10 cellular contexts compared by ENCODE assay signal in the genomic region with DNA sequence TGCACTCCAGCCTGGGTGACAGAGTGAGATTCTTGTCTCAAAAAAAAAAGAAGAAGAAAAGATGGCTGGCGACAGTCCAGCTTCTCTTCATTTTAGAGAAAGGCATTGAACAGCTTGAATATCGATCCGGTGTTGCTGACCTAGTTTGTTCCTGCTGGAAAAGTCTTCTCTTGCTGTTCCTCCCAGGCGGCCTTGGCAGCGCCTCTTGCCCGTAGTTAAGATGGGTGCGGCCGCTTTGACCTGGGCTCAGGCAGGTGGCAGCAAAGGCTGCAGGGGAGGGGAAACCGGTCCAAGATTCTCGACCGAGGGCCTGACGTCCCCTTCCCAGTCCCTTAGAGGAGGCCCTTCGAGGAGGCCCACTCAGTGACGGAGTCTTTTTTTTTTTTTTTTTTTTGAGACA. TPM values are rescaled to one million over a fixed set of nuclear protein-coding genes. Genes with fewer than 3 reads are reported as not detected.
A peak's percentile ranks its signal among the peaks of the same experiment; 100 is the strongest.
DNase-seq lines count a peak whose midpoint lies in the region; ATAC-seq and TF ChIP-seq lines count a peak whose summit lies in the region.
"Had no signal": no experiment of that assay in that cellular context is flagged by ENCODE, and none has a peak within 500 bp of the region (broad histone marks: within the 10 kb centered on the region; RNA-seq: fewer than 3 reads in every experiment).

No MANE protein-coding gene starts in this region.

- TF ChIP-seq CTCF in OCI-LY7 (conservative IDR thresholded peaks at IDR 0.05; ENCODE audit: low read length) (no peak), esophagus muscularis mucosa (IDR thresholded peaks at IDR 0.05) (no peak)

- no peaks in the 10 kb centered on the region for H3K27me3 Mint-ChIP-seq in T-helper 1 cell treated with Interleukin-12 subunit alpha and Interleukin-12 subunit beta and Interleukin-4 antibody, amounts not matched to agents 30 μg/mL and 1 μg/mL, for 36 hours (ENCODE audit: low read depth)

- no peak overlapping the region for H3K4me3 ChIP-seq in OCI-LY7 (ENCODE audit: low read depth, low read length, poor library complexity, severe bottlenecking)
- H3K4me3 ChIP-seq in esophagus muscularis mucosa: peak overlapping the region; percentile 52 to 63 (median 58)
- peak overlapping the region in 6 of 7 experiments; percentile 31 to 46 (median 39) for H3K4me3 ChIP-seq in skin epidermis

- intact Hi-C loops in OCI-LY7 (cut with micrococcal nuclease; ENCODE audit: unreplicated experiment): no loop called here
- intact Hi-C loops in esophagus muscularis mucosa (cut with DNase I): loop anchor here (5.0 kb wide), 1 partner anchor 70 kb away; no protein-coding TSS in a partner anchor

- peaks cover 6% of the 10 kb centered on the region; the same call in 1 of the 2 replicates for H3K79me2 ChIP-seq in OCI-LY7 (ENCODE audit: insufficient read depth, low read depth, low read length)

- no peaks in the 10 kb centered on the region for H4K20me1 ChIP-seq in OCI-LY7 (ENCODE audit: insufficient read depth, low read length)

- no peaks in the 10 kb centered on the region for H3K9me3 ChIP-seq in OCI-LY7 (ENCODE audit: low read length)
- H3K9me3 ChIP-seq in esophagus muscularis mucosa: no peaks in the 10 kb centered on the region

- no peaks in the 10 kb centered on the region for H3K9me2 ChIP-seq in OCI-LY7 (ENCODE audit: insufficient read depth, low read length)

- H3K36me3 Mint-ChIP-seq in T-helper 1 cell treated with Interleukin-12 subunit alpha and Interleukin-12 subunit beta and Interleukin-4 antibody, amounts not matched to agents 30 μg/mL and 1 μg/mL, for 36 hours (ENCODE audit: low read depth): no peaks in the 10 kb centered on the region

- H3K36me3 ChIP-seq in OCI-LY7 (ENCODE audit: insufficient read depth, low read length) (no peaks in the 10 kb centered on the region), esophagus muscularis mucosa (no peaks in the 10 kb centered on the region)

- no peaks in the 10 kb centered on the region for H3K9me3 Mint-ChIP-seq in T-helper 1 cell treated with Interleukin-12 subunit alpha and Interleukin-12 subunit beta and Interleukin-4 antibody, amounts not matched to agents 30 μg/mL and 1 μg/mL, for 36 hours

- H3K27ac Mint-ChIP-seq in T-helper 1 cell treated with Interleukin-12 subunit alpha and Interleukin-12 subunit beta and Interleukin-4 antibody, amounts not matched to agents 30 μg/mL and 1 μg/mL, for 36 hours: peak overlapping the region; percentile 93

- POLR2A ChIA-PET in OCI-LY7 (lab: Charles Lee): interaction anchor here (0.8 kb wide), 1 partner anchor 28 kb away, joined by 3 read pairs; no protein-coding TSS in a partner anchor

- H3K27me3 ChIP-seq in esophagus muscularis mucosa: no peaks in the 10 kb centered on the region

- no peak for TF ChIP-seq EP300 in esophagus muscularis mucosa (IDR thresholded peaks at IDR 0.05)

- no peak for ATAC-seq in HG03039 (IDR thresholded peaks at IDR 0.05; ENCODE audit: unreplicated experiment)

- H3K4me2 ChIP-seq in OCI-LY7 (ENCODE audit: low read length): no peak overlapping the region

- TF ChIP-seq POLR2A in esophagus muscularis mucosa (IDR thresholded peaks at IDR 0.05; ENCODE audit: low read depth): no peak

- peak overlapping the region; percentile 49; the same call in 1 of the 2 replicates for H2AFZ ChIP-seq in OCI-LY7 (ENCODE audit: low read length)

- CTCF ChIA-PET in OCI-LY7 (lab: Charles Lee; ENCODE audit: unreplicated experiment): no interaction called here

- H3K27ac ChIP-seq in OCI-LY7 (ENCODE audit: low read depth, low read length, poor library complexity, severe bottlenecking): no peak overlapping the region
- H3K27ac ChIP-seq in esophagus muscularis mucosa (replicated peaks in 1 of 4): peak overlapping the region; percentile 56 to 72 (median 70)
- H3K27ac ChIP-seq in skin epidermis: peak overlapping the region in 18 of 21 experiments; percentile 10 to 90 (median 80)
- H3K27ac ChIP-seq: GM23248 had no signal

- 94% methylated on average over 14 of the region's 14 CpGs for WGBS in esophagus muscularis mucosa

- DNase-seq in T-helper 1 cell: no peak
- no peak for DNase-seq in OCI-LY7 (ENCODE audit: low spot score)
- DNase-seq in esophagus muscularis mucosa (ENCODE audit: extremely low spot score): no peak
- no peak for DNase-seq in dermis blood vessel endothelial cell
- no peak for DNase-seq in stimulated activated CD8-positive, alpha-beta memory T cell treated with anti-CD3 and anti-CD28 coated beads, Interleukin-4, amount 100 ng/mL, for 48 hours
- DNase-seq: GM23248, T-helper 9 cell had no signal

- peaks cover 28% of the 10 kb centered on the region for H3K4me1 Mint-ChIP-seq in T-helper 1 cell treated with Interleukin-12 subunit alpha and Interleukin-12 subunit beta and Interleukin-4 antibody, amounts not matched to agents 30 μg/mL and 1 μg/mL, for 36 hours (ENCODE audit: low read depth)

- peaks cover 10% of the 10 kb centered on the region for H3K4me1 ChIP-seq in OCI-LY7 (ENCODE audit: insufficient read depth, low read length, poor library complexity, severe bottlenecking)
- peaks cover under 1 to 32% (median 23%) of the 10 kb centered on the region in 4 donors for H3K4me1 ChIP-seq in esophagus muscularis mucosa

- peak overlapping the region; percentile 79 for H3K4me3 Mint-ChIP-seq in T-helper 1 cell treated with Interleukin-12 subunit alpha and Interleukin-12 subunit beta and Interleukin-4 antibody, amounts not matched to agents 30 μg/mL and 1 μg/mL, for 36 hours

- no TSS peak for BruUV-seq in OCI-LY7 (replicated peaks; lab: Mats Ljungman, UMichigan)

RNA-seq across cellular contexts. Expression of gene ZNF764, which starts 3.8 kb away (rescaled TPM):
- total RNA-seq in OCI-LY7 (2014; rRNA removed; shearing (Covaris generic)): 10.5 and 14.6 TPM in 2 replicates
- 12.8 and 13.8 TPM in 2 replicates for total RNA-seq in OCI-LY7 (2022)
- 10 to 100 TPM in 3 of 4 donors, 1 to 10 TPM in 1; 8.7 to 14.0 (median 11.3) TPM for total RNA-seq in esophagus muscularis mucosa
- total RNA-seq in dermis blood vessel endothelial cell: 4.4 and 4.8 TPM in 2 replicates

RNA-seq across cellular contexts. Expression of gene ZNF688, which starts 9.5 kb away (rescaled TPM):
- total RNA-seq in OCI-LY7 (2014; rRNA removed; shearing (Covaris generic)): 17.5 and 19.8 TPM in 2 replicates
- total RNA-seq in OCI-LY7 (2022): 15.0 and 15.3 TPM in 2 replicates
- total RNA-seq in esophagus muscularis mucosa: 10 to 100 TPM; 17.6 to 33.4 (median 23.5) TPM
- 10.6 and 10.9 TPM in 2 replicates for total RNA-seq in dermis blood vessel endothelial cell

RNA-seq across cellular contexts. Expression of gene ZNF785, which starts 23.5 kb away (rescaled TPM):
- total RNA-seq in OCI-LY7 (2014; rRNA removed; shearing (Covaris generic)): 6.8 and 9.3 TPM in 2 replicates
- total RNA-seq in OCI-LY7 (2022): 4.1 and 4.6 TPM in 2 replicates
- 10 to 100 TPM in 1 of 4 donors, 1 to 10 TPM in 3; 6.8 to 10.9 (median 7.3) TPM for total RNA-seq in esophagus muscularis mucosa
- 8.1 and 11.9 TPM in 2 replicates for total RNA-seq in dermis blood vessel endothelial cell

RNA-seq across cellular contexts. Expression of gene ZNF747, which starts 27.4 kb away (rescaled TPM):
- 15.7 and 22.2 TPM in 2 replicates for total RNA-seq in OCI-LY7 (2014; rRNA removed; shearing (Covaris generic))
- 17.2 and 20.8 TPM in 2 replicates for total RNA-seq in OCI-LY7 (2022)
- 10 to 100 TPM; 15.2 to 29.6 (median 22.3) TPM for total RNA-seq in esophagus muscularis mucosa
- total RNA-seq in dermis blood vessel endothelial cell: 8.7 and 9.3 TPM in 2 replicates

RNA-seq across cellular contexts. Expression of gene ZNF768, which starts 35.7 kb away (rescaled TPM):
- total RNA-seq in OCI-LY7 (2014; rRNA removed; shearing (Covaris generic)): 43.4 and 63.7 TPM in 2 replicates
- total RNA-seq in OCI-LY7 (2022) (38.3 and 42.9 TPM in 2 replicates), esophagus muscularis mucosa (10 to 100 TPM; 46.9 to 91.5 (median 64.0) TPM), dermis blood vessel endothelial cell (18.6 and 21.3 TPM in 2 replicates)
